Comparison of ENCODE assay signal across 1 cellular context in the genomic region with DNA sequence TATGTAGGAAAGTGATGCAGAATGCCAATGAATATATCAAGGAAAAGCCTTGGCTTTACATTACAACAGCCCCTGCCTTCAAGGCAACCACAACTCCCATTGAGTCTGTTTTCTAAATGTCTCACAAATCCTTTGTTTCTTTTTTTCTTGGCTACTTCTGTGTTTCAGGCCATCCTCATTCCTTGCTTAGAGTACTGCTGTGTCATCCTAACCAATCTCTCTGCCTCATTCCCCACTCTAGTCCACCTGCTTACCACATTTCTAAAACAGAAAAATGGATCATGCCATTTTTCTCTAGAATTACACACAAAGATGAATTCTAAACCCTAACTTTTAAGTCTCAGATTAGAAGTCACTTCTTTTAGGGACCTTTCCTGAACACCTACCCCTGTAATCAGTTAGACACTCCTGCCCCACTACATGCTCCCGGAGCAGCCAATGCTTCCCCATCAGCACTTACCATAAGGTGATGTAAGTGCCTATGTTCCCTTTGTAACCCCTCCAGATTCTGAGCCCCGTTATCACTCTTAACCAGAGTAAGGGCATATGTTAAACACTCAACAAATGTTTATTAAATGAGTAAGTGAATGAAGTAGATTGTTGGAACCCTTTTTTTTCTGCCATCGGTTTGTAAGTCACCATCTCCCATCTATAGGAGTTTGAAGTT.
TF ChIP-seq lines count a peak whose summit lies in the region.

No MANE protein-coding gene starts in this region.

TF ChIP-seq in IMR-90, 13 proteins besides CTCF, POLR2A, EP300 and RAD21:
- TF ChIP-seq MAFK (IDR thresholded peaks at IDR 0.05; ENCODE audit: low read depth, low read length) (no peak), SMC3 (IDR thresholded peaks at IDR 0.05; ENCODE audit: low read depth, low read length) (no peak)
